13 cellular contexts compared by ENCODE assay signal in genomic region chr9:34577635-34578240, GRCh38. TPM values are rescaled to one million over a fixed set of nuclear protein-coding genes. Genes with fewer than 3 reads are reported as not detected.
A peak's percentile ranks its signal among the peaks of the same experiment; 100 is the strongest.
DNase-seq lines count a peak whose midpoint lies in the region; ATAC-seq, FAIRE-seq and TF ChIP-seq lines count a peak whose summit lies in the region.
"Had no signal": no experiment of that assay in that cellular context is flagged by ENCODE, and none has a peak within 500 bp of the region (broad histone marks: within the 10 kb centered on the region; RNA-seq: fewer than 3 reads in every experiment).

No MANE protein-coding gene starts in this region.

- H2AFZ ChIP-seq in astrocyte (ENCODE audit: low read depth, low read length) (peak overlapping the region; percentile 66), mesenchymal stem cell (ENCODE audit: low read depth, low read length) (no peak overlapping the region)

- H3K27me3 ChIP-seq in astrocyte (ENCODE audit: insufficient read depth, low read length) = peaks cover 54% of the 10 kb centered on the region
- peaks cover 66 to 95% of the 10 kb centered on the region in 2 experiments for H3K27me3 ChIP-seq in mesenchymal stem cell (ENCODE audit: control insufficient read depth in 1 of 2, insufficient read depth in 1 of 2, low read length in 2 of 2)
- peaks cover 51% of the 10 kb centered on the region for H3K27me3 ChIP-seq in suprapubic skin

- no peak for TF ChIP-seq CTCF in astrocyte (IDR thresholded peaks at IDR 0.05; ENCODE audit: insufficient read depth, low read depth, low read length)
- TF ChIP-seq CTCF in suprapubic skin (IDR thresholded peaks at IDR 0.05) = no peak

- H4K8ac ChIP-seq in mesenchymal stem cell (ENCODE audit: low read length) = no peak overlapping the region

- no peak overlapping the region for H3K27ac Mint-ChIP-seq in activated T-cell treated with anti-CD3 and anti-CD28 coated beads, Interleukin-2, amount 50 U/mL, for 24 hours
- H3K27ac Mint-ChIP-seq in astrocyte (ENCODE audit: unreplicated experiment) = peak overlapping the region; percentile 85

- no peaks in the 10 kb centered on the region for H3K9me3 ChIP-seq in astrocyte (ENCODE audit: insufficient read depth, low read depth, low read length)
- no peaks in the 10 kb centered on the region for H3K9me3 ChIP-seq in mesenchymal stem cell (ENCODE audit: control insufficient read depth, low read length)
- H3K9me3 ChIP-seq in suprapubic skin = no peaks in the 10 kb centered on the region
- H3K9me3 ChIP-seq: BLaER1 treated with 17β-estradiol and CSF1 and Interleukin-3, amounts not matched to agents 10 nM and 100 nM had no signal

- H3K4me1 ChIP-seq in astrocyte (ENCODE audit: insufficient read depth, low read length) (peaks cover 4% of the 10 kb centered on the region), mesenchymal stem cell (ENCODE audit: control insufficient read depth, insufficient read depth, low read depth, low read length) (peaks cover 12% of the 10 kb centered on the region), suprapubic skin (peaks cover 19% of the 10 kb centered on the region)

- ATAC-seq in GM21786 (IDR thresholded peaks at IDR 0.05; ENCODE audit: unreplicated experiment) (no peak), GM21381 (IDR thresholded peaks at IDR 0.05; ENCODE audit: unreplicated experiment) (no peak)

- H3K36me3 ChIP-seq in astrocyte (ENCODE audit: insufficient read depth, low read length) (no peaks in the 10 kb centered on the region), mesenchymal stem cell (ENCODE audit: control insufficient read depth in 1 of 2, insufficient read depth in 2 of 2, low read depth in 1 of 2, low read length in 2 of 2) (no peaks in the 10 kb centered on the region), suprapubic skin (no peaks in the 10 kb centered on the region)
- H3K36me3 ChIP-seq: BLaER1 treated with 17β-estradiol and CSF1 and Interleukin-3, amounts not matched to agents 10 nM and 100 nM had no signal

- H3K4me3 ChIP-seq in astrocyte (ENCODE audit: insufficient read depth, low read depth, low read length) (no peak overlapping the region), mesenchymal stem cell (ENCODE audit: insufficient read depth in 1 of 2, low read depth in 1 of 2, low read length in 2 of 2) (peak overlapping the region; percentile 35 to 41), suprapubic skin (peak overlapping the region; percentile 40)
- H3K4me3 ChIP-seq: BLaER1 treated with 17β-estradiol and CSF1 and Interleukin-3, amounts not matched to agents 10 nM and 100 nM had no signal

- no peak overlapping the region for H3K23ac ChIP-seq in mesenchymal stem cell (ENCODE audit: low read length in 2 of 2)

- no peak overlapping the region for H2BK120ac ChIP-seq in mesenchymal stem cell (ENCODE audit: low read depth, low read length)

- peak overlapping the region in 1 of 2 experiments; percentile 24 for H2BK12ac ChIP-seq in mesenchymal stem cell (ENCODE audit: low read length in 2 of 2)

- no peaks in the 10 kb centered on the region for H3K79me2 ChIP-seq in astrocyte (ENCODE audit: insufficient read depth, low read length)

- no peak overlapping the region for H3K14ac ChIP-seq in mesenchymal stem cell (ENCODE audit: low read length in 2 of 2)

- peak overlapping the region; percentile 51 for H3K4me3 Mint-ChIP-seq in activated T-cell treated with anti-CD3 and anti-CD28 coated beads, Interleukin-2, amount 50 U/mL, for 24 hours
- peak overlapping the region; percentile 78 for H3K4me3 Mint-ChIP-seq in astrocyte (ENCODE audit: unreplicated experiment)

- H3K18ac ChIP-seq in mesenchymal stem cell (ENCODE audit: low read depth in 1 of 2, low read length in 2 of 2) = no peak overlapping the region

- H2BK15ac ChIP-seq in mesenchymal stem cell (ENCODE audit: low read depth, poor library complexity, severe bottlenecking) = no peak overlapping the region

- H3K4me1 Mint-ChIP-seq in activated T-cell treated with anti-CD3 and anti-CD28 coated beads, Interleukin-2, amount 50 U/mL, for 24 hours (ENCODE audit: low read depth) = peaks cover 8% of the 10 kb centered on the region
- peaks cover 30% of the 10 kb centered on the region for H3K4me1 Mint-ChIP-seq in astrocyte (ENCODE audit: low read depth, unreplicated experiment)

- H3K4me2 ChIP-seq in astrocyte (ENCODE audit: low read length) (peak overlapping the region; percentile 76), mesenchymal stem cell (ENCODE audit: low read length, poor library complexity, severe bottlenecking) (peak overlapping the region; percentile 66)

- no peak overlapping the region for H2BK5ac ChIP-seq in mesenchymal stem cell (ENCODE audit: low read depth, low read length, poor library complexity, severe bottlenecking)

- H4K91ac ChIP-seq in mesenchymal stem cell (ENCODE audit: low read length) = no peak overlapping the region

- no peak for FAIRE-seq in astrocyte (lab: Jason Lieb, UNC)
- FAIRE-seq: GM12891 had no signal

- H3K27ac ChIP-seq in astrocyte (ENCODE audit: low read depth, low read length) (no peak overlapping the region), mesenchymal stem cell (ENCODE audit: low read length, poor library complexity, severe bottlenecking) (no peak overlapping the region), suprapubic skin (no peak overlapping the region)
- H3K27ac ChIP-seq: BLaER1 treated with 17β-estradiol and CSF1 and Interleukin-3, amounts not matched to agents 10 nM and 100 nM had no signal

- no peak for TF ChIP-seq POLR2A in suprapubic skin (IDR thresholded peaks at IDR 0.05)

- H3K9me3 Mint-ChIP-seq in activated T-cell treated with anti-CD3 and anti-CD28 coated beads, Interleukin-2, amount 50 U/mL, for 24 hours = no peaks in the 10 kb centered on the region
- H3K9me3 Mint-ChIP-seq in astrocyte (ENCODE audit: unreplicated experiment) = no peaks in the 10 kb centered on the region

- H4K20me1 ChIP-seq in astrocyte (ENCODE audit: insufficient read depth, low read length) = peaks cover 15% of the 10 kb centered on the region

- no peak overlapping the region for H3K4ac ChIP-seq in mesenchymal stem cell (ENCODE audit: low read depth in 1 of 2, low read length in 2 of 2)

- no peak for DNase-seq in activated T-cell treated with anti-CD3 and anti-CD28 coated beads, Interleukin-2, amount 50 U/mL, for 24 hours
- no peak for DNase-seq in activated T-cell treated with anti-CD3 and anti-CD28 coated beads for 4 hours
- no peak for DNase-seq in astrocyte (ENCODE audit: low read depth)
- DNase-seq in mesenchymal stem cell = no peak
- no peak for DNase-seq in suprapubic skin (ENCODE audit: low spot score in 2 of 2)
- no peak for DNase-seq in NOMO-1 treated with dmso at 0.1 percent for 144 hours (lab: John Stamatoyannopoulos, UW; ENCODE audit: unreplicated experiment)
- DNase-seq: NCI-H187; stimulated activated naive CD4-positive, alpha-beta T cell treated with Interleukin-2 at 50 U/mL for 16 hours had no signal

- H2AK5ac ChIP-seq in mesenchymal stem cell (ENCODE audit: low read length, severe bottlenecking) = no peak overlapping the region

- H3K9ac ChIP-seq in astrocyte (ENCODE audit: low read length) (no peak overlapping the region), mesenchymal stem cell (ENCODE audit: low read length) (peak overlapping the region; percentile 45)
- H3K9ac ChIP-seq: BLaER1 treated with 17β-estradiol and CSF1 and Interleukin-3, amounts not matched to agents 10 nM and 100 nM had no signal

- peaks cover 78% of the 10 kb centered on the region for H3K27me3 Mint-ChIP-seq in activated T-cell treated with anti-CD3 and anti-CD28 coated beads, Interleukin-2, amount 50 U/mL, for 24 hours
- peaks cover 27% of the 10 kb centered on the region for H3K27me3 Mint-ChIP-seq in astrocyte (ENCODE audit: low read depth, unreplicated experiment)

- no peak for TF ChIP-seq EP300 in suprapubic skin (IDR thresholded peaks at IDR 0.05)

- no peaks in the 10 kb centered on the region for H3K79me1 ChIP-seq in mesenchymal stem cell (replicated peaks; ENCODE audit: low read length, poor library complexity, severe bottlenecking)

- 1% methylated on average over 35 of the region's 61 CpGs for WGBS in mesenchymal stem cell
- WGBS in suprapubic skin = 12% methylated on average over 6 of the region's 61 CpGs

- no peaks in the 10 kb centered on the region for H3K36me3 Mint-ChIP-seq in activated T-cell treated with anti-CD3 and anti-CD28 coated beads, Interleukin-2, amount 50 U/mL, for 24 hours (ENCODE audit: low read depth)
- no peaks in the 10 kb centered on the region for H3K36me3 Mint-ChIP-seq in astrocyte (ENCODE audit: low read depth, unreplicated experiment)

RNA-seq across cellular contexts. Expression of gene CNTFR, which starts 11.8 kb away (rescaled TPM):
- total RNA-seq in astrocyte = 6.6 and 7.4 TPM in 2 replicates
- polyA plus RNA-seq in mesenchymal stem cell (2013, experiment 1 of 2) = 0.03 TPM
- polyA plus RNA-seq in mesenchymal stem cell (2013, experiment 2 of 2) = 0.01 TPM
- 1 to 10 TPM; 5.0 to 9.1 (median 5.7) TPM for total RNA-seq in suprapubic skin
- total RNA-seq: dermis microvascular lymphatic vessel endothelial cell had no signal

RNA-seq across cellular contexts. Expression of gene RPP25L, which starts 34.2 kb away (rescaled TPM):
- 13.9 TPM in 2 replicates for total RNA-seq in astrocyte
- 22.9 TPM for polyA plus RNA-seq in mesenchymal stem cell (2013, experiment 1 of 2)
- 22.5 TPM for polyA plus RNA-seq in mesenchymal stem cell (2013, experiment 2 of 2)
- total RNA-seq in suprapubic skin = 10 to 100 TPM; 20.3 to 50.4 (median 25.1) TPM

RNA-seq across cellular contexts. Expression of gene DCTN3, which starts 42.6 kb away (rescaled TPM):
- total RNA-seq in astrocyte (93.0 and 94.8 TPM in 2 replicates), suprapubic skin (100 to 1,000 TPM in 3 of 4 donors, 10 to 100 TPM in 1; 61.2 to 136 (median 121) TPM)
- polyA plus RNA-seq in mesenchymal stem cell (2013, experiment 1 of 2) = 96.8 TPM
- polyA plus RNA-seq in mesenchymal stem cell (2013, experiment 2 of 2) = 99.4 TPM

RNA-seq across cellular contexts. Expression of gene ARID3C, which starts 51.1 kb away (rescaled TPM):
- total RNA-seq in astrocyte (0.16 and 0.19 TPM in 2 replicates), suprapubic skin (1 to 10 TPM in 1 of 4 donors, under 1 TPM in 3; 0.34 to 2.0 (median 0.50) TPM)
- polyA plus RNA-seq in mesenchymal stem cell (2013, experiment 1 of 2) = 0.04 TPM
- polyA plus RNA-seq in mesenchymal stem cell (2013, experiment 2 of 2) = 0.04 TPM
- total RNA-seq: dermis microvascular lymphatic vessel endothelial cell had no signal

RNA-seq across cellular contexts. Expression of gene ENHO, which starts 54.9 kb away (rescaled TPM):
- total RNA-seq in astrocyte = 0.55 and 1.1 TPM in 2 replicates
- polyA plus RNA-seq in mesenchymal stem cell (2013, experiment 1 of 2) = 0.43 TPM
- polyA plus RNA-seq in mesenchymal stem cell (2013, experiment 2 of 2) = 0.37 TPM
- total RNA-seq in suprapubic skin = 1 to 10 TPM in 3 of 4 donors, under 1 TPM in 1; 0.65 to 4.0 (median 2.7) TPM
